13 cellular contexts compared by ENCODE assay signal in the genomic region with DNA sequence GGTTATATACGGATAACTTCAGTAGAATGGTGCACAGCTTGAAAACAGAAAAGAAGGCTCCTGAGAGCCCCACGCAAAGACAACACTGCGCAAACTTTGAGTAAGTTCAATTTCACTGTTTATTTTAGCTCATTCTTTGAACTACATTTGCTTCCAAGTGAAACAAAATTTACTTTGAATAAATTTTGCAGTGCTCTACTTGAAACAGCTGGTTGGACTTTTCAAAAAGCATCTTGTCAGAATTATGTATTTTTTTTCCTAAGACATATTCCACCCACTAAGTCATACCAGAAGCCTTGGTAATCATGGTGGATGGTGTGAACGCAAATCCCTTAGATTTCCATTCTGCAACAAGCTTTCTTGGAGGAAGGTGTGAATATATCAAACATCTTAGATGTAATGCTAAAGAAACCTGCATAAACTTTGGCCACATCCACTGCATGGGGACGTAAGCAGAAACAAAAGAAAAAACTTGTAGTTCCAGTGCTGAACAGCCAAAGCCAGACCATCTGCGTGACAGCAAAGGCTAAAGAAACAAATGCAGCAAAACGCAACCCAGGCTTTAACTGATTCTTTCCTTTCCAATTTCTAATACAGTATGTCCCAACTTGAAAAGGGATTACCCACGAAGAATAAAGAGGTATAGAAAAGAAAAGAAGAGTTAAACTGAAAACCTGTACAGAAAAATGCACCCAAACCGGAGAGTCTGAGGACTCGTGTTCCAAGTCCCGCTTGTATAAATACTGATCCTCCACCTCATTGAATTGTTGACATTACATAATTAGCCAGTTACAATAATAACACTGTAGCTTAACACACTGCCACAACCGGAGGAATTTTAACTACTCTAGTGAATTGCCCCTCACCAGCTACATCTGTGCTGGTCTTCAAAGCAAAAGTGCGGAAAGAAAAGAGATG.
DNase-seq lines count a peak whose midpoint lies in the region; ATAC-seq, FAIRE-seq and TF ChIP-seq lines count a peak whose summit lies in the region.
"Had no signal": no experiment of that assay in that cellular context is flagged by ENCODE, and none has a peak within 500 bp of the region (broad histone marks: within the 10 kb centered on the region; RNA-seq: fewer than 3 reads in every experiment).

No MANE protein-coding gene starts in this region.

- intact Hi-C loops in pancreas (cut with DNase I) = no loop called here
- intact Hi-C loops in activated naive CD4-positive, alpha-beta T cell treated with anti-CD3 and anti-CD28 coated beads for 36 hours (cut with micrococcal nuclease) = no loop called here

- no peaks in the 10 kb centered on the region for H3K9me3 ChIP-seq in pancreas
- no peaks in the 10 kb centered on the region for H3K9me3 ChIP-seq in MG63

- H3K36me3 Mint-ChIP-seq in activated naive CD4-positive, alpha-beta T cell treated with anti-CD3 and anti-CD28 coated beads for 36 hours (ENCODE audit: low read depth) = no peaks in the 10 kb centered on the region

- H3K9me3 Mint-ChIP-seq in activated naive CD4-positive, alpha-beta T cell treated with anti-CD3 and anti-CD28 coated beads for 36 hours = no peaks in the 10 kb centered on the region

- H3K4me3 ChIP-seq in foreskin fibroblast (ENCODE audit: low read depth in 1 of 2, low read length in 2 of 2) = peak overlapping the region; percentile 3 to 16
- no peak overlapping the region for H3K4me3 ChIP-seq in pancreas
- no peak overlapping the region for H3K4me3 ChIP-seq in MG63
- H3K4me3 ChIP-seq: SK-N-MC had no signal

- peaks cover 3 to 18% (median 6%) of the 10 kb centered on the region in 3 donors for H3K4me1 ChIP-seq in pancreas

- no peak for TF ChIP-seq CTCF in VCaP (conservative IDR thresholded peaks at IDR 0.05)
- TF ChIP-seq CTCF in foreskin fibroblast (IDR thresholded peaks at IDR 0.05; ENCODE audit: low read depth, low read length) = no peak
- TF ChIP-seq CTCF in pancreas (IDR thresholded peaks at IDR 0.05) = no peak

- peak; percentile 60 to 77 (median 70) for ATAC-seq in pancreas
- no peak for ATAC-seq in HG03378 (IDR thresholded peaks at IDR 0.05; ENCODE audit: unreplicated experiment)
- no peak for ATAC-seq in HG02981 (IDR thresholded peaks at IDR 0.05; ENCODE audit: unreplicated experiment)

- CTCF ChIA-PET in activated naive CD4-positive, alpha-beta T cell treated with anti-CD3 and anti-CD28 coated beads for 36 hours (lab: Charles Lee) = no interaction called here

- H3K27ac Mint-ChIP-seq in activated naive CD4-positive, alpha-beta T cell treated with anti-CD3 and anti-CD28 coated beads for 36 hours = no peak overlapping the region

- H3K4me1 Mint-ChIP-seq in activated naive CD4-positive, alpha-beta T cell treated with anti-CD3 and anti-CD28 coated beads for 36 hours (ENCODE audit: low read depth) = no peaks in the 10 kb centered on the region

- no peak overlapping the region for H3K4me3 Mint-ChIP-seq in activated naive CD4-positive, alpha-beta T cell treated with anti-CD3 and anti-CD28 coated beads for 36 hours

- DNase-seq in Ammon's horn (ENCODE audit: low spot score) (peak; percentile 47), foreskin fibroblast (peak in 1 of 2 donors; percentile 54), pancreas (no peak), MG63 (no peak)
- no peak for DNase-seq in activated naive CD4-positive, alpha-beta T cell treated with anti-CD3 and anti-CD28 coated beads for 36 hours
- DNase-seq: activated naive CD4-positive, alpha-beta T cell; C1 segment of cervical spinal cord; islet precursor cell had no signal

- peaks cover 10% of the 10 kb centered on the region for H3K27me3 Mint-ChIP-seq in activated naive CD4-positive, alpha-beta T cell treated with anti-CD3 and anti-CD28 coated beads for 36 hours (ENCODE audit: low read depth)

- WGBS in pancreas, 2 donors = 39 to 43% methylated on average over 13 of the region's 13 CpGs

- peak overlapping the region; percentile 95 for H3K27ac ChIP-seq in VCaP
- peak overlapping the region in 1 of 4 donors; percentile 30 for H3K27ac ChIP-seq in pancreas
- H3K27ac ChIP-seq: KMS-11, SK-N-MC had no signal

- FAIRE-seq in pancreas (lab: Jason Lieb, UNC) = no peak

- no peaks in the 10 kb centered on the region for H3K27me3 ChIP-seq in pancreas
- H3K27me3 ChIP-seq in MG63 = no peaks in the 10 kb centered on the region

- H3K36me3 ChIP-seq in pancreas (no peaks in the 10 kb centered on the region), MG63 (no peaks in the 10 kb centered on the region; the same call in 1 of the 2 replicates)

Comparison
In these comparisons a context has a peak if more than half of its experiments do, and no peak if none do; other contexts are left out.
1. H3K4me3 ChIP-seq: peak in foreskin fibroblast (2 of 2); none in pancreas (0 of 4) and MG63 (single experiment).
2. ATAC-seq: peak in pancreas (4 of 4); none in HG03378 (single experiment) and HG02981 (single experiment).